Comparison of ENCODE assay signal across 8 cellular contexts in genomic region chr14:99271951-99272668, GRCh38. TPM values are rescaled to one million over a fixed set of nuclear protein-coding genes. Genes with fewer than 3 reads are reported as not detected.
DNase-seq lines count a peak whose midpoint lies in the region; ATAC-seq and TF ChIP-seq lines count a peak whose summit lies in the region.

BCL11B (minus strand) TSS chr14:99272197; CDS start chr14:99271218, 979 bp downstream.

- H3K9me3 ChIP-seq in A673 (ENCODE audit: low read depth, low read length, poor library complexity, severe bottlenecking) (no peaks in the 10 kb centered on the region), liver (ENCODE audit: control insufficient read depth in 4 of 4, low read length in 3 of 4) (no peaks in the 10 kb centered on the region)

- no peak within 1 kb of the TSS for H3K9ac ChIP-seq in liver (ENCODE audit: low read depth in 1 of 2, low read length in 2 of 2)

- CTCF ChIA-PET in A673 (lab: Charles Lee), result interaction anchor here (0.6 kb wide), 1 partner anchor 484 kb away, joined by 3 read pairs; no protein-coding TSS in a partner anchor

- no peaks in the 10 kb centered on the region for H3K27me3 Mint-ChIP-seq in central memory CD8-positive, alpha-beta T cell

- peak; percentile 78 for TF ChIP-seq CTCF in A673 (conservative IDR thresholded peaks at IDR 0.05; ENCODE audit: low read depth, low read length)
- peak; percentile 20 for TF ChIP-seq CTCF in liver (IDR thresholded peaks at IDR 0.05; ENCODE audit: low read depth, low read length, missing input control)

- H3K27ac Mint-ChIP-seq in central memory CD8-positive, alpha-beta T cell (ENCODE audit: low read depth), result peak within 1 kb of the TSS; percentile 100

- peak; percentile 99 for DNase-seq in A673 (ENCODE audit: low spot score)
- DNase-seq in NCI-H226, result peak; percentile 35
- DNase-seq in activated CD4-positive, CD25-positive, alpha-beta regulatory T cell treated with anti-CD3 and anti-CD28 coated beads, Interleukin-2, amount 50 U/mL, for 72 hours, result peak; percentile 79
- DNase-seq in central memory CD8-positive, alpha-beta T cell (ENCODE audit: low spot score in 2 of 2), result peak; percentile 71 to 86
- DNase-seq in stimulated activated CD4-positive, alpha-beta T cell treated with anti-CD3 and anti-CD28 coated beads, Interleukin-4, amount 100 ng/mL, for 24 hours, result peak; percentile 91

- peak within 1 kb of the TSS; percentile 85 for H3K4me3 ChIP-seq in A673 (ENCODE audit: low read depth, low read length, poor library complexity, severe bottlenecking)
- peak within 1 kb of the TSS in 2 of 3 donors; percentile 28 to 49 for H3K4me3 ChIP-seq in liver (ENCODE audit: low read depth in 1 of 3, low read length in 3 of 3)

- BruUV-seq in A673 (replicated peaks; lab: Mats Ljungman, UMichigan), result no TSS peak

- H3K4me3 Mint-ChIP-seq in central memory CD8-positive, alpha-beta T cell, result peak within 1 kb of the TSS; percentile 99

- ATAC-seq in GM18858 (IDR thresholded peaks at IDR 0.05; ENCODE audit: unreplicated experiment) (peak; percentile 88), HG03159 (IDR thresholded peaks at IDR 0.05; ENCODE audit: unreplicated experiment) (peak; percentile 75)
- peak; percentile 80 for ATAC-seq in central memory CD8-positive, alpha-beta T cell (replicated peaks; ENCODE audit: extremely low read depth, poor library complexity, severe bottlenecking)

- H3K4me1 ChIP-seq in A673 (ENCODE audit: insufficient read depth, low read length, poor library complexity, severe bottlenecking), result peaks cover 38% of the 10 kb centered on the region
- H3K4me1 ChIP-seq in liver (ENCODE audit: control insufficient read depth in 4 of 4, insufficient read depth in 4 of 4, low read length in 3 of 4), result peaks cover 31 to 43% (median 33%) of the 10 kb centered on the region in 4 donors

- H3K36me3 ChIP-seq in A673 (ENCODE audit: insufficient read depth, low read length, poor library complexity, severe bottlenecking), result no peaks in the 10 kb centered on the region
- no peaks in the 10 kb centered on the region for H3K36me3 ChIP-seq in liver (ENCODE audit: control insufficient read depth in 4 of 4, insufficient read depth in 3 of 4, low read depth in 1 of 4, low read length in 3 of 4)

- intact Hi-C loops in A673 (cut with micrococcal nuclease; ENCODE audit: unreplicated experiment), result loop anchor here (5.0 kb wide), 3 partner anchors 775 to 1860 kb away; no protein-coding TSS in a partner anchor

- POLR2A ChIA-PET in A673 (lab: Charles Lee; ENCODE audit: low non-redundant PET), result interaction anchor here (0.7 kb wide), 1 partner anchor 1782 kb away, joined by 4 read pairs; no protein-coding TSS in a partner anchor

- WGBS in liver, result 2% methylated on average over 51 of the region's 51 CpGs

- peak; percentile 49 to 51 for TF ChIP-seq RAD21 in liver (IDR thresholded peaks at IDR 0.05)

- no peaks in the 10 kb centered on the region for H3K27me3 ChIP-seq in A673 (replicated peaks; ENCODE audit: insufficient read depth, low read depth, low read length, poor library complexity)
- peaks cover 0 to 16% (median 6%) of the 10 kb centered on the region in 4 donors for H3K27me3 ChIP-seq in liver (ENCODE audit: control insufficient read depth in 4 of 4, insufficient read depth in 4 of 4, low read length in 3 of 4)

- H3K9me3 Mint-ChIP-seq in central memory CD8-positive, alpha-beta T cell, result no peaks in the 10 kb centered on the region

- peaks cover 46% of the 10 kb centered on the region for H3K4me1 Mint-ChIP-seq in central memory CD8-positive, alpha-beta T cell

- H3K36me3 Mint-ChIP-seq in central memory CD8-positive, alpha-beta T cell (ENCODE audit: insufficient read depth), result peaks cover 46% of the 10 kb centered on the region

- H3K27ac ChIP-seq in A673 (ENCODE audit: low read depth, low read length, poor library complexity, severe bottlenecking), result peak within 1 kb of the TSS; percentile 93
- H3K27ac ChIP-seq in liver (ENCODE audit: low read depth in 1 of 2, low read length in 2 of 2), result peak within 1 kb of the TSS in 1 of 2 donors; percentile 35

TF ChIP-seq in liver, 16 proteins besides CTCF, POLR2A, EP300 and RAD21:
- TF ChIP-seq HNF4A (conservative IDR thresholded peaks at IDR 0.05) (no peak), HNF4G (IDR thresholded peaks at IDR 0.05) (no peak), REST (IDR thresholded peaks at IDR 0.05) (no peak), TAF1 (conservative IDR thresholded peaks at IDR 0.05) (no peak), ZBTB33 (IDR thresholded peaks at IDR 0.05) (no peak), SP1 (IDR thresholded peaks at IDR 0.05) (no peak), FOXA2 (IDR thresholded peaks at IDR 0.05) (no peak), EGR1 (IDR thresholded peaks at IDR 0.05; ENCODE audit: low read depth in 2 of 2) (no peak), NR2F2 (IDR thresholded peaks at IDR 0.05) (no peak), ATF3 (IDR thresholded peaks at IDR 0.05) (no peak), RXRA (IDR thresholded peaks at IDR 0.05) (no peak), MAX (IDR thresholded peaks at IDR 0.05) (no peak)
TF ChIP-seq in liver: peak in this region for 0.

RNA-seq across cellular contexts. Expression of gene BCL11B, which starts in this region (rescaled TPM):
- total RNA-seq in A673 (2021) (80.6 and 81.3 TPM in 2 replicates), liver (under 1 TPM; 0.23 to 0.42 TPM)
- polyA plus RNA-seq in liver, result under 1 TPM; 0.04 to 0.09 TPM

Comparison
In these comparisons a context has a peak if more than half of its experiments do, and no peak if none do; other contexts are left out.
1. RNA of gene BCL11B (total RNA-seq): 80.6 to 81.3 TPM in A673; 0.23 to 0.42 TPM in liver; every median in the first group is over 10 times any median in the second.
2. DNase-seq: peak in every context shown above with its lines; median percentile 99 in A673; 91 in stimulated activated CD4-positive, alpha-beta T cell treated with anti-CD3 and anti-CD28 coated beads, Interleukin-4, amount 100 ng/mL, for 24 hours; 79 in activated CD4-positive, CD25-positive, alpha-beta regulatory T cell treated with anti-CD3 and anti-CD28 coated beads, Interleukin-2, amount 50 U/mL, for 72 hours; 78 in central memory CD8-positive, alpha-beta T cell; 35 in NCI-H226.
3. Peak in every context shown above with its lines, with median percentiles within 50 percentile points of each other: ATAC-seq.